14 cellular contexts compared by ENCODE assay signal in the genomic region with DNA sequence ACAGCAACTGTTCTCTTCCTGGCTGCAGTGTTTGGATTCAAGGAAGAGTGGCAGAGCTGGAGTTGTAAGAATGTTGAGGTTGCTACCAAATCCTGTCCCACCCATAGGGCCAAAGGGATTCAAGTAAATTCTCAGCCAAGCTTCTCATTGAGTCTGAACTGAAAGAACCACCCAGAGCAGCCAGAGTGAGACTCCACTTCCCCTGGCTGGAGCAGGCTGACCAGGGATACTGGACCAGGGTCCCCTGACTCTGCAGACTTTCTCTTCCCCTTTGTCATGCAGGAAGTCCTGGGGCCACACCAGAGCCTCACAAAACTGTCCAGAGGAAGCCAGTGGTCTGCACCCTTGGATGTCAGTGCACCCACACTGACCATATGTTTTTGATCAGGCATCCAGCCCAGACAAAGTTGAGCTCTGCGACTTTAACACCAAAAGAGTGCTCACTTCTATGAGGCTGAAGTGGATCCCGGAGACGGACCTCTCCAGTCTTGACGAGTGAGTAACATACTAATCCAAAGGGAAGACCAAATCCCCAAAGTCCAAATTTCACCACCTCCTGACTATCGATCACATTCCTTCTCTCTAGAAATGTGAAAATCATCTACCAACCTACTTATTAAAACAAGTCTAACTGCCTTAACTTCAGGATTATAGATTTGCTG. TPM values are rescaled to one million over a fixed set of nuclear protein-coding genes. Genes with fewer than 3 reads are reported as not detected.
DNase-seq lines count a peak whose midpoint lies in the region; ATAC-seq, FAIRE-seq and TF ChIP-seq lines count a peak whose summit lies in the region.
"Had no signal": no experiment of that assay in that cellular context is flagged by ENCODE, and none has a peak within 500 bp of the region (broad histone marks: within the 10 kb centered on the region; RNA-seq: fewer than 3 reads in every experiment).

No MANE protein-coding gene starts in this region.

- TF ChIP-seq RAD21 in SK-N-SH (IDR thresholded peaks at IDR 0.05; ENCODE audit: low read length) (no peak), HepG2 (CRISPR knock-in tag; IDR thresholded peaks at IDR 0.05) (no peak)

- H3K79me2 ChIP-seq in SK-N-SH (ENCODE audit: insufficient read depth) (peaks cover 40% of the 10 kb centered on the region), HepG2 (ENCODE audit: insufficient read depth, low read length) (peaks cover 58% of the 10 kb centered on the region)

- H3K9me3 ChIP-seq in SK-N-SH (no peaks in the 10 kb centered on the region), HepG2 (ENCODE audit: low read length) (no peaks in the 10 kb centered on the region)
- H3K9me3 ChIP-seq: colonic mucosa had no signal

- H3K27me3 ChIP-seq in SK-N-SH (ENCODE audit: insufficient read depth): peaks cover 36% of the 10 kb centered on the region
- no peaks in the 10 kb centered on the region for H3K27me3 ChIP-seq in HepG2 (ENCODE audit: control insufficient read depth in 1 of 2, insufficient read depth in 2 of 2, low read length in 2 of 2)

- H3K27me3 Mint-ChIP-seq in brain: peaks cover 3% of the 10 kb centered on the region
- no peaks in the 10 kb centered on the region for H3K27me3 Mint-ChIP-seq in type B pancreatic cell

- 0 out of 4 replicates have a peak overlapping the region, but pooled peaks of 1 of the 2 experiments have one; percentile 3 for H3K4me3 ChIP-seq in SK-N-SH (ENCODE audit: low read depth in 2 of 2, low read length in 1 of 2)
- peak overlapping the region in 2 of 3 experiments; percentile 2 to 26; a peak in 2 of 6 replicates for H3K4me3 ChIP-seq in HepG2 (replicated peaks in 1 of 3; ENCODE audit: insufficient read depth in 1 of 3, low read depth in 2 of 3, low read length in 3 of 3)
- H3K4me3 ChIP-seq: colonic mucosa had no signal

- in situ Hi-C loops in HepG2 (cut with HindIII; ENCODE audit: extremely low pct_ligation_motif_present, low pct_unique_long_range_greater_than_20kb): no loop called here

- peak; percentile 71 for FAIRE-seq in HepG2 (lab: Jason Lieb, UNC)
- FAIRE-seq: GM12891 had no signal

- H2AFZ ChIP-seq in SK-N-SH (ENCODE audit: low read depth) (no peak overlapping the region), HepG2 (ENCODE audit: low read length) (no peak overlapping the region)

- H4K20me1 ChIP-seq in SK-N-SH (ENCODE audit: insufficient read depth): peaks cover 23% of the 10 kb centered on the region
- 0 out of 2 replicates have a peak, but pooled peaks cover 2% of the 10 kb centered on the region for H4K20me1 ChIP-seq in HepG2 (ENCODE audit: insufficient read depth, low read length)

- TF ChIP-seq CTCF in SK-N-SH (IDR thresholded peaks at IDR 0.05) (no peak), brain (conservative IDR thresholded peaks at IDR 0.05) (no peak), HepG2 (CRISPR knock-in tag; IDR thresholded peaks at IDR 0.05) (no peak), type B pancreatic cell (conservative IDR thresholded peaks at IDR 0.05) (no peak)

- H3K36me3 ChIP-seq in SK-N-SH (replicated peaks in 1 of 2; ENCODE audit: control insufficient read depth in 1 of 2, insufficient read depth in 2 of 2, low read length in 1 of 2) (no peaks in the 10 kb centered on the region), HepG2 (replicated peaks in 1 of 2; ENCODE audit: control insufficient read depth in 1 of 2, insufficient read depth in 2 of 2, low read length in 2 of 2) (no peaks in the 10 kb centered on the region)
- H3K36me3 ChIP-seq: colonic mucosa had no signal

- WGBS in SK-N-SH (ENCODE audit: low lambda C conversion rate): 17% methylated on average over 5 of the region's 5 CpGs
- 15% methylated on average over 5 of the region's 5 CpGs for WGBS in HepG2 (ENCODE audit: low lambda C conversion rate)

- H3K4me1 Mint-ChIP-seq in brain (peaks cover 51% of the 10 kb centered on the region), type B pancreatic cell (ENCODE audit: unreplicated experiment) (peaks cover 50% of the 10 kb centered on the region)

- no peaks in the 10 kb centered on the region for H3K9me2 ChIP-seq in SK-N-SH

- H3K27ac Mint-ChIP-seq in brain: peak overlapping the region in 3 of 5 experiments; percentile 10 to 63 (median 59)
- H3K27ac Mint-ChIP-seq in type B pancreatic cell: peak overlapping the region; percentile 89
- H3K27ac Mint-ChIP-seq: activated naive CD8-positive, alpha-beta T cell; T-cell had no signal

- H3K4me1 ChIP-seq in SK-N-SH (ENCODE audit: control insufficient read depth in 1 of 2, insufficient read depth in 2 of 2, low read depth in 1 of 2, low read length in 1 of 2): peaks cover 0 to 16% of the 10 kb centered on the region in 2 experiments; a peak in 2 of 4 replicates
- peaks cover 39% of the 10 kb centered on the region for H3K4me1 ChIP-seq in HepG2 (ENCODE audit: insufficient read depth, low read length)
- H3K4me1 ChIP-seq: colonic mucosa had no signal

- no peak for TF ChIP-seq POLR2A in HepG2 (IDR thresholded peaks at IDR 0.05; ENCODE audit: insufficient read depth in 1 of 2, low read depth in 2 of 2, low read length in 2 of 2)

- H3K9me3 Mint-ChIP-seq in brain (peaks cover 0 to 7% (median 3%) of the 10 kb centered on the region in 5 experiments), type B pancreatic cell (no peaks in the 10 kb centered on the region)
- H3K9me3 Mint-ChIP-seq: T-cell had no signal

- H3K36me3 Mint-ChIP-seq in brain (peaks cover 40% of the 10 kb centered on the region), type B pancreatic cell (peaks cover 16% of the 10 kb centered on the region)
- H3K36me3 Mint-ChIP-seq: activated naive CD8-positive, alpha-beta T cell; T-cell had no signal

- H3K9ac ChIP-seq in SK-N-SH: no peak overlapping the region
- no peak overlapping the region for H3K9ac ChIP-seq in HepG2 (ENCODE audit: insufficient read depth, low read depth, low read length)

- peaks cover 3% of the 10 kb centered on the region for H3F3A ChIP-seq in SK-N-SH (replicated peaks; ENCODE audit: insufficient read depth)

- BruUV-seq in HepG2 (replicated peaks; lab: Mats Ljungman, UMichigan): no TSS peak

- TF ChIP-seq EP300 in SK-N-SH (IDR thresholded peaks at IDR 0.05; ENCODE audit: borderline replicate concordance in 1 of 2, low read depth in 1 of 2, low read length in 1 of 2) (no peak), HepG2 (IDR thresholded peaks at IDR 0.05; ENCODE audit: low read depth in 2 of 2, low read length in 2 of 2) (no peak), HepG2 (CRISPR knock-in tag; IDR thresholded peaks at IDR 0.05; ENCODE audit: borderline replicate concordance) (no peak)

- POLR2A ChIA-PET in SK-N-SH (lab: Yijun Ruan, JAX): no interaction called here
- POLR2A ChIA-PET in HepG2 (lab: Yijun Ruan, JAX): interaction anchor here (0.9 to 1.2 kb wide), 2 partner anchors 9 to 40 kb away, joined by 3 read pairs; no protein-coding TSS in a partner anchor

- H3K27ac ChIP-seq in SK-N-SH (ENCODE audit: low read depth in 2 of 2, low read length in 1 of 2): peak overlapping the region in 1 of 2 experiments; percentile 16; a peak in 1 of 4 replicates
- peak overlapping the region; percentile 39 for H3K27ac ChIP-seq in HepG2 (ENCODE audit: extremely low read length, insufficient read depth, low read length)
- H3K27ac ChIP-seq: colonic mucosa had no signal

- DNase-seq in SK-N-SH (peak; percentile 28), HepG2 (ENCODE audit: low spot score) (no peak), type B pancreatic cell (ENCODE audit: extremely low spot score, unreplicated experiment) (no peak), T-helper 1 cell (no peak)
- DNase-seq: colonic mucosa; retina; stimulated activated CD4-positive, alpha-beta T cell treated with anti-CD3 and anti-CD28 coated beads, Interleukin-4, amount 100 ng/mL, for 24 hours; T-cell had no signal

- peak overlapping the region in 4 of 5 experiments; percentile 12 to 92 (median 60) for H3K4me3 Mint-ChIP-seq in brain
- peak overlapping the region; percentile 65 for H3K4me3 Mint-ChIP-seq in type B pancreatic cell
- H3K4me3 Mint-ChIP-seq: activated naive CD8-positive, alpha-beta T cell; T-cell had no signal

- intact Hi-C loops in HepG2 (cut with micrococcal nuclease; ENCODE audit: unreplicated experiment): loop anchor here (5.0 kb wide), 1 partner anchor 38 kb away; no protein-coding TSS in a partner anchor

- CTCF ChIA-PET in SK-N-SH (lab: Yijun Ruan, JAX) (interaction anchor here (0.5 to 2.5 kb wide), 3 partner anchors 67 to 223 kb away, joined by 3 to 9 read pairs (median 3); a partner anchor contains a TSS), HepG2 (lab: Yijun Ruan, JAX; ENCODE audit: low intra/inter-chr PET ratio, low total read pairs) (no interaction called here)

- ATAC-seq in SK-N-SH treated with all-trans-retinoic acid at 6 μM for 48 hours (no peak), HepG2 (peak; percentile 18), GM19452 (IDR thresholded peaks at IDR 0.05; ENCODE audit: unreplicated experiment) (no peak), HG03565 (IDR thresholded peaks at IDR 0.05; ENCODE audit: unreplicated experiment) (no peak)
- ATAC-seq: T-cell had no signal

- peak overlapping the region; percentile 25; the same call in 1 of the 2 replicates for H3K4me2 ChIP-seq in SK-N-SH
- peak overlapping the region; percentile 54 for H3K4me2 ChIP-seq in HepG2 (ENCODE audit: low read depth, low read length)

RNA-seq across cellular contexts. Expression of a gene that starts 4.1 kb away (rescaled TPM):
- 19.5 and 23.9 TPM in 2 replicates for polyA plus RNA-seq in SK-N-SH (2012; rRNA removed)
- 13.0 and 16.3 TPM in 2 replicates for polyA plus RNA-seq in SK-N-SH (2012; cell fraction: cytosol; rRNA removed)
- 16.6 and 20.7 TPM in 2 replicates for polyA plus RNA-seq in SK-N-SH (2012; cell fraction: nucleus; rRNA removed)
- polyA plus RNA-seq in brain (ENCODE audit: insufficient read depth, low read depth, low replicate concordance): 127 TPM
- total RNA-seq in HepG2 (2016; rRNA removed; fragmentation: Illumina TruSeq; extraction: Trizol): 21.3 and 22.2 TPM in 2 replicates
- total RNA-seq in HepG2 (2016; cell fraction: cytosol; rRNA removed; fragmentation: Illumina TruSeq; extraction: Trizol; ENCODE audit: low read depth): 13.3 and 13.9 TPM in 2 replicates
- total RNA-seq in HepG2 (2016; cell fraction: insoluble cytoplasmic fraction; rRNA removed; fragmentation: Illumina TruSeq; extraction: Trizol): 16.8 and 27.5 TPM in 2 replicates
- total RNA-seq in HepG2 (2016; cell fraction: membrane; rRNA removed; fragmentation: Illumina TruSeq; extraction: Trizol): 21.1 and 21.3 TPM in 2 replicates
- 15.4 and 15.6 TPM in 2 replicates for total RNA-seq in HepG2 (2016; cell fraction: nucleus; rRNA removed; fragmentation: Illumina TruSeq; extraction: Trizol)
- polyA plus RNA-seq in HepG2 (2011; rRNA removed): 22.3 and 24.3 TPM in 2 replicates
- 21.0 and 28.9 TPM in 2 replicates for polyA plus RNA-seq in HepG2 (2011; cell fraction: cytosol; rRNA removed)
- polyA plus RNA-seq in HepG2 (2011; cell fraction: nucleus; rRNA removed): 17.8 and 20.8 TPM in 2 replicates
- polyA plus RNA-seq in HepG2 (2012): 14.8 and 16.8 TPM in 2 replicates
- 11.0 and 11.8 TPM in 2 replicates for polyA plus RNA-seq in HepG2 (2016; cell fraction: cytosol; fragmentation: Illumina TruSeq; extraction: Trizol; ENCODE audit: low read depth)
- 23.0 and 33.6 TPM in 2 replicates for polyA plus RNA-seq in HepG2 (2016; cell fraction: insoluble cytoplasmic fraction; fragmentation: Illumina TruSeq; extraction: Trizol; ENCODE audit: low read depth)
- 21.3 and 21.9 TPM in 2 replicates for polyA plus RNA-seq in HepG2 (2016; cell fraction: membrane; fragmentation: Illumina TruSeq; extraction: Trizol; ENCODE audit: low read depth)
- 24.4 and 29.9 TPM in 2 replicates for polyA plus RNA-seq in HepG2 (2016; cell fraction: nucleus; fragmentation: Illumina TruSeq; extraction: Trizol; ENCODE audit: insufficient read depth, low read depth)
- 9.8 and 67.1 TPM in 2 replicates for polyA minus RNA-seq in HepG2 (2011; rRNA and poly(A)+ RNA removed; ENCODE audit: low replicate concordance)
- polyA minus RNA-seq in HepG2 (2011; cell fraction: cytosol; rRNA and poly(A)+ RNA removed): 23.8 and 25.1 TPM in 2 replicates
- 16.8 and 18.4 TPM in 2 replicates for polyA minus RNA-seq in HepG2 (2011; cell fraction: nucleus; rRNA and poly(A)+ RNA removed)
- 65.1 and 68.0 TPM in 2 replicates for total RNA-seq in type B pancreatic cell (ENCODE audit: low replicate concordance)

RNA-seq across cellular contexts. Expression of a gene that starts 21.5 kb away (rescaled TPM):
- polyA plus RNA-seq in SK-N-SH (2012; rRNA removed) (9.9 and 10.7 TPM in 2 replicates), brain (ENCODE audit: insufficient read depth, low read depth, low replicate concordance) (14.4 TPM), HepG2 (2011; rRNA removed) (5.9 and 6.2 TPM in 2 replicates)
- polyA plus RNA-seq in SK-N-SH (2012; cell fraction: cytosol; rRNA removed): 11.3 and 11.4 TPM in 2 replicates
- polyA plus RNA-seq in SK-N-SH (2012; cell fraction: nucleus; rRNA removed): 5.0 and 5.2 TPM in 2 replicates
- total RNA-seq in HepG2 (2016; rRNA removed; fragmentation: Illumina TruSeq; extraction: Trizol) (15.5 and 16.3 TPM in 2 replicates), type B pancreatic cell (ENCODE audit: low replicate concordance) (16.2 and 20.1 TPM in 2 replicates)
- 4.9 and 5.4 TPM in 2 replicates for total RNA-seq in HepG2 (2016; cell fraction: cytosol; rRNA removed; fragmentation: Illumina TruSeq; extraction: Trizol; ENCODE audit: low read depth)
- 15.6 and 15.9 TPM in 2 replicates for total RNA-seq in HepG2 (2016; cell fraction: insoluble cytoplasmic fraction; rRNA removed; fragmentation: Illumina TruSeq; extraction: Trizol)
- total RNA-seq in HepG2 (2016; cell fraction: membrane; rRNA removed; fragmentation: Illumina TruSeq; extraction: Trizol): 11.2 and 11.4 TPM in 2 replicates
- 10.4 and 11.1 TPM in 2 replicates for total RNA-seq in HepG2 (2016; cell fraction: nucleus; rRNA removed; fragmentation: Illumina TruSeq; extraction: Trizol)
- polyA plus RNA-seq in HepG2 (2011; cell fraction: cytosol; rRNA removed): 7.1 and 7.6 TPM in 2 replicates
- polyA plus RNA-seq in HepG2 (2011; cell fraction: nucleus; rRNA removed): 6.4 and 7.1 TPM in 2 replicates
- polyA plus RNA-seq in HepG2 (2012): 6.3 and 7.0 TPM in 2 replicates
- 4.7 and 4.8 TPM in 2 replicates for polyA plus RNA-seq in HepG2 (2016; cell fraction: cytosol; fragmentation: Illumina TruSeq; extraction: Trizol; ENCODE audit: low read depth)
- polyA plus RNA-seq in HepG2 (2016; cell fraction: insoluble cytoplasmic fraction; fragmentation: Illumina TruSeq; extraction: Trizol; ENCODE audit: low read depth): 15.5 and 17.0 TPM in 2 replicates
- 8.7 and 9.5 TPM in 2 replicates for polyA plus RNA-seq in HepG2 (2016; cell fraction: membrane; fragmentation: Illumina TruSeq; extraction: Trizol; ENCODE audit: low read depth)
- 13.9 and 14.1 TPM in 2 replicates for polyA plus RNA-seq in HepG2 (2016; cell fraction: nucleus; fragmentation: Illumina TruSeq; extraction: Trizol; ENCODE audit: insufficient read depth, low read depth)
- polyA minus RNA-seq in HepG2 (2011; rRNA and poly(A)+ RNA removed; ENCODE audit: low replicate concordance): 13.7 and 22.2 TPM in 2 replicates
- 4.3 and 4.9 TPM in 2 replicates for polyA minus RNA-seq in HepG2 (2011; cell fraction: cytosol; rRNA and poly(A)+ RNA removed)
- 19.9 and 20.0 TPM in 2 replicates for polyA minus RNA-seq in HepG2 (2011; cell fraction: nucleus; rRNA and poly(A)+ RNA removed)
